Comparison of ENCODE assay signal across 1 cellular context in genomic region chr16:2267913-2268666, GRCh38.
A peak's percentile ranks its signal among the peaks of the same experiment; 100 is the strongest.
TF ChIP-seq lines count a peak whose summit lies in the region.

TSS of gene RNPS1 (minus strand) at chr16:2268126. CDS start at chr16:2264643, 3,483 bp downstream.

TF ChIP-seq in HepG2, 621 proteins besides CTCF, POLR2A, EP300 and RAD21 (continued from another document and continues in another):
- TF ChIP-seq GRHL1 (CRISPR knock-in tag; conservative IDR thresholded peaks at IDR 0.05) (no peak), ZNF552 (CRISPR knock-in tag; IDR thresholded peaks at IDR 0.05; ENCODE audit: borderline replicate concordance) (peak; percentile 86), ZNF207 (IDR thresholded peaks at IDR 0.05; ENCODE audit: borderline replicate concordance) (no peak), ZNF280B (CRISPR knock-in tag; IDR thresholded peaks at IDR 0.05; ENCODE audit: borderline replicate concordance) (peak; percentile 73; the same call in 1 of the 2 replicates), ZNF546 (CRISPR knock-in tag; conservative IDR thresholded peaks at IDR 0.05) (peak; percentile 87; the same call in 1 of the 2 replicates), ARID5B (CRISPR knock-in tag; IDR thresholded peaks at IDR 0.05) (peak; percentile 66; the same call in 1 of the 2 replicates), BATF2 (CRISPR knock-in tag; IDR thresholded peaks at IDR 0.05) (peak; percentile 44), FOXC1 (CRISPR knock-in tag; IDR thresholded peaks at IDR 0.05; ENCODE audit: borderline replicate concordance) (peak; percentile 88; the same call in 1 of the 2 replicates), KDM2A (CRISPR knock-in tag; IDR thresholded peaks at IDR 0.05; ENCODE audit: borderline replicate concordance, low read depth) (peak; percentile 82), ZSCAN30 (CRISPR knock-in tag; IDR thresholded peaks at IDR 0.05) (0 out of 2 replicates have a peak, but pooled peaks have one; percentile 62), ZKSCAN8 (CRISPR knock-in tag; IDR thresholded peaks at IDR 0.05; ENCODE audit: borderline replicate concordance) (no peak), KLF16 (CRISPR knock-in tag; IDR thresholded peaks at IDR 0.05) (peak in 1 of 2 experiments; percentile 89; a peak in 2 of 4 replicates), SRSF9 (IDR thresholded peaks at IDR 0.05; ENCODE audit: borderline replicate concordance, insufficient read depth, low read depth, low read length, poor library complexity, severe bottlenecking) (no peak), SNAPC2 (CRISPR knock-in tag; IDR thresholded peaks at IDR 0.05) (peak; percentile 78; the same call in 1 of the 2 replicates), ATF2 (CRISPR knock-in tag; IDR thresholded peaks at IDR 0.05) (peak; percentile 84; the same call in 1 of the 2 replicates), SP1 (IDR thresholded peaks at IDR 0.05) (no peak), SP1 (CRISPR knock-in tag; IDR thresholded peaks at IDR 0.05) (peak; percentile 74), GMEB1 (CRISPR knock-in tag; IDR thresholded peaks at IDR 0.05; ENCODE audit: borderline replicate concordance) (peak; percentile 89), KMT2A (CRISPR knock-in tag; IDR thresholded peaks at IDR 0.05) (peak; percentile 86), RFX3 (CRISPR knock-in tag; IDR thresholded peaks at IDR 0.05) (no peak), MYPOP (CRISPR knock-in tag; IDR thresholded peaks at IDR 0.05) (peak; percentile 93), ZZZ3 (CRISPR knock-in tag; IDR thresholded peaks at IDR 0.05; ENCODE audit: borderline replicate concordance) (peak; percentile 99; the same call in 1 of the 2 replicates), ZNF224 (CRISPR knock-in tag; IDR thresholded peaks at IDR 0.05) (peak; percentile 90), ZSCAN29 (CRISPR knock-in tag; conservative IDR thresholded peaks at IDR 0.05) (peak; percentile 86), ZNF580 (CRISPR knock-in tag; IDR thresholded peaks at IDR 0.05; ENCODE audit: borderline replicate concordance, low read depth) (peak; percentile 75; the same call in 1 of the 2 replicates), CSRNP2 (CRISPR knock-in tag; conservative IDR thresholded peaks at IDR 0.05; ENCODE audit: low read depth) (no peak), DMTF1 (CRISPR knock-in tag; IDR thresholded peaks at IDR 0.05) (no peak; the same call in 1 of the 2 replicates), CENPX (CRISPR knock-in tag; IDR thresholded peaks at IDR 0.05) (no peak), NR1H2 (CRISPR knock-in tag; IDR thresholded peaks at IDR 0.05; ENCODE audit: borderline replicate concordance, low read depth) (no peak), RNF219 (CRISPR knock-in tag; IDR thresholded peaks at IDR 0.05) (peak; percentile 57; the same call in 1 of the 2 replicates), ZNF703 (CRISPR knock-in tag; IDR thresholded peaks at IDR 0.05; ENCODE audit: borderline replicate concordance) (no peak; the same call in 1 of the 2 replicates), NFATC3 (CRISPR knock-in tag; IDR thresholded peaks at IDR 0.05) (peak; percentile 67; the same call in 1 of the 2 replicates), ZNF644 (CRISPR knock-in tag; IDR thresholded peaks at IDR 0.05; ENCODE audit: low read depth) (no peak), IRF9 (CRISPR knock-in tag; IDR thresholded peaks at IDR 0.05; ENCODE audit: borderline replicate concordance) (no peak; the same call in 1 of the 2 replicates)
